ENCODE assay signal across 11 cellular contexts in genomic region chr15:81160312-81161214, GRCh38. TPM values are rescaled to one million over a fixed set of nuclear protein-coding genes. Genes with fewer than 3 reads are reported as not detected.
DNase-seq lines count a peak whose midpoint lies in the region; ATAC-seq, FAIRE-seq and TF ChIP-seq lines count a peak whose summit lies in the region.
"Had no signal": no experiment of that assay in that cellular context is flagged by ENCODE, and none has a peak within 500 bp of the region (broad histone marks: within the 10 kb centered on the region; RNA-seq: fewer than 3 reads in every experiment).

No MANE protein-coding gene starts in this region.

- FAIRE-seq in GM12892 (lab: Jason Lieb, UNC) = no peak

- no peaks in the 10 kb centered on the region for H3K9me3 ChIP-seq in T-helper 17 cell (ENCODE audit: control insufficient read depth, low read length, poor library complexity, severe bottlenecking)
- H3K9me3 ChIP-seq: prostate gland, thyroid gland had no signal

- H3K27ac Mint-ChIP-seq in osteocyte (ENCODE audit: unreplicated experiment) (peak overlapping the region; percentile 65), T-helper 17 cell (no peak overlapping the region)

- no peak overlapping the region for H3K4me3 Mint-ChIP-seq in osteocyte (ENCODE audit: unreplicated experiment)
- no peak overlapping the region for H3K4me3 Mint-ChIP-seq in T-helper 17 cell

- no peak for TF ChIP-seq POLR2A in GM12892 (IDR thresholded peaks at IDR 0.05; ENCODE audit: low read depth, low read length)

- H3K9me3 Mint-ChIP-seq in osteocyte (ENCODE audit: unreplicated experiment) = no peaks in the 10 kb centered on the region

- H3K4me1 Mint-ChIP-seq in osteocyte (ENCODE audit: unreplicated experiment) = peaks cover 15% of the 10 kb centered on the region
- peaks cover 30% of the 10 kb centered on the region for H3K4me1 Mint-ChIP-seq in T-helper 17 cell

- H3K4me3 ChIP-seq in epithelial cell of esophagus (ENCODE audit: low read length) = no peak overlapping the region
- H3K4me3 ChIP-seq: prostate gland, thyroid gland had no signal

- H3K36me3 Mint-ChIP-seq in osteocyte (ENCODE audit: unreplicated experiment) (no peaks in the 10 kb centered on the region), T-helper 17 cell (ENCODE audit: low read depth) (no peaks in the 10 kb centered on the region)

- H3K27me3 Mint-ChIP-seq in osteocyte (ENCODE audit: unreplicated experiment) (peaks cover 4% of the 10 kb centered on the region), T-helper 17 cell (peaks cover 35% of the 10 kb centered on the region)

- DNase-seq in DMS153 (lab: John Stamatoyannopoulos, UW) = peak; percentile 71
- peak; percentile 87 for DNase-seq in NCI-H2171 (lab: John Stamatoyannopoulos, UW)
- DNase-seq in epithelial cell of esophagus (ENCODE audit: low read depth) = peak; percentile 83
- no peak for DNase-seq in osteocyte (ENCODE audit: extremely low spot score, unreplicated experiment)
- no peak for DNase-seq in GM12892 (ENCODE audit: insufficient read length)
- DNase-seq in T-helper 17 cell = no peak
- DNase-seq: NCI-H1048 had no signal

- no peak for TF ChIP-seq CTCF in epithelial cell of esophagus (IDR thresholded peaks at IDR 0.05; ENCODE audit: insufficient read depth, low read depth, low read length, missing control alignments)
- no peak for TF ChIP-seq CTCF in osteocyte (IDR thresholded peaks at IDR 0.05)

- no peak for ATAC-seq in GM18502 (IDR thresholded peaks at IDR 0.05; ENCODE audit: poor library complexity, unreplicated experiment)
- ATAC-seq in GM19467 (IDR thresholded peaks at IDR 0.05; ENCODE audit: unreplicated experiment) = no peak
- no peak for ATAC-seq in T-helper 17 cell

RNA-seq across cellular contexts. Expression of gene CFAP161, which starts 26.5 kb away (rescaled TPM):
- not detected in 2 replicates for total RNA-seq in osteocyte
- not detected for polyA plus RNA-seq in GM12892 (2012; ENCODE audit: missing spikeins)
- 1 to 10 TPM in 1 of 2 donors, not detected in 1; 4.1 TPM for total RNA-seq in T-helper 17 cell

RNA-seq across cellular contexts. Expression of gene IL16, which starts 36.1 kb away (rescaled TPM):
- total RNA-seq in osteocyte (not detected in 2 replicates), T-helper 17 cell (100 to 1,000 TPM in 1 of 2 donors, 10 to 100 TPM in 1; 87.1 to 104 TPM)
- polyA plus RNA-seq in GM12892 (2012; ENCODE audit: missing spikeins) = 107 TPM

Comparison
In these comparisons a context has a peak if more than half of its experiments do, and no peak if none do; other contexts are left out.
1. DNase-seq: peak in DMS153 (single experiment), NCI-H2171 (single experiment) and epithelial cell of esophagus (single experiment); none in osteocyte (single experiment), GM12892 (single experiment) and T-helper 17 cell (0 of 3).
2. RNA of gene IL16, which starts 36.1 kb away (total RNA-seq): 87.1 to 104 TPM in T-helper 17 cell; not detected in osteocyte; every median in the first group is over 10 times any median in the second.